ENCODE assay signal across 8 cellular contexts in genomic region chr9:101399641-101399965, GRCh38. TPM values are rescaled to one million over a fixed set of nuclear protein-coding genes. Genes with fewer than 3 reads are reported as not detected.
DNase-seq lines count a peak whose midpoint lies in the region; ATAC-seq and TF ChIP-seq lines count a peak whose summit lies in the region.

No MANE protein-coding gene starts in this region.

- peaks cover 71% of the 10 kb centered on the region for H3K4me1 Mint-ChIP-seq in stimulated activated naive CD8-positive, alpha-beta T cell treated with anti-CD3 and anti-CD28 coated beads, Interleukin-15, Interleukin-2, amounts not matched to agents 100 ng/mL and 50 ng/mL, for 24 hours (ENCODE audit: low read depth)
- peaks cover 41% of the 10 kb centered on the region for H3K4me1 Mint-ChIP-seq in memory B cell

- H3K4me1 ChIP-seq in aorta (ENCODE audit: control insufficient read depth in 1 of 2, insufficient read depth in 2 of 2, low read length in 2 of 2) = peaks cover 0 to 4% of the 10 kb centered on the region in 2 donors

- peak overlapping the region; percentile 100 for H3K27ac Mint-ChIP-seq in stimulated activated naive CD8-positive, alpha-beta T cell treated with anti-CD3 and anti-CD28 coated beads, Interleukin-15, Interleukin-2, amounts not matched to agents 100 ng/mL and 50 ng/mL, for 24 hours
- peak overlapping the region; percentile 100 for H3K27ac Mint-ChIP-seq in memory B cell

- H3K36me3 Mint-ChIP-seq in stimulated activated naive CD8-positive, alpha-beta T cell treated with anti-CD3 and anti-CD28 coated beads, Interleukin-15, Interleukin-2, amounts not matched to agents 100 ng/mL and 50 ng/mL, for 24 hours (ENCODE audit: low read depth) = peaks cover 85% of the 10 kb centered on the region
- peaks cover 50% of the 10 kb centered on the region for H3K36me3 Mint-ChIP-seq in memory B cell

- no peaks in the 10 kb centered on the region for H3K27me3 Mint-ChIP-seq in stimulated activated naive CD8-positive, alpha-beta T cell treated with anti-CD3 and anti-CD28 coated beads, Interleukin-15, Interleukin-2, amounts not matched to agents 100 ng/mL and 50 ng/mL, for 24 hours
- H3K27me3 Mint-ChIP-seq in memory B cell = no peaks in the 10 kb centered on the region

- DNase-seq in stimulated activated naive CD8-positive, alpha-beta T cell treated with anti-CD3 and anti-CD28 coated beads, Interleukin-15, Interleukin-2, amounts not matched to agents 100 U/mL and 50 U/mL, for 24 hours = no peak
- no peak for DNase-seq in astrocyte of the cerebellum (ENCODE audit: low read depth)
- DNase-seq in memory B cell (ENCODE audit: low spot score in 2 of 2) = no peak
- DNase-seq in aorta = no peak
- no peak for DNase-seq in hippocampal formation (lab: John Stamatoyannopoulos, UW)
- DNase-seq in NCI-H226 = no peak
- no peak for DNase-seq in Ammon's horn (ENCODE audit: low spot score)

- H3K27ac ChIP-seq in aorta (ENCODE audit: low read depth in 1 of 2, low read length in 2 of 2) = no peak overlapping the region

- ATAC-seq in stimulated activated naive CD8-positive, alpha-beta T cell treated with anti-CD3 and anti-CD28 coated beads, Interleukin-15, Interleukin-2, amounts not matched to agents 100 U/mL and 50 U/mL, for 24 hours = no peak
- ATAC-seq in memory B cell (ENCODE audit: low read depth) (no peak), aorta (ENCODE audit: low FRiP score) (no peak)

- intact Hi-C loops in aorta (cut with DNase I) = loop anchor here in 1 of 2 donors (5.0 to 10.0 kb wide), 3 partner anchors 55 to 1045 kb away; partner anchors contain the start of genes RNF20 and TEX10

- H3K36me3 ChIP-seq in aorta (ENCODE audit: control insufficient read depth in 1 of 2, insufficient read depth in 2 of 2, low read length in 1 of 2) = peaks cover 4 to 16% of the 10 kb centered on the region in 2 donors

- peak overlapping the region; percentile 70 for H3K4me3 ChIP-seq in astrocyte of the cerebellum (ENCODE audit: low read depth, low read length)
- H3K4me3 ChIP-seq in aorta (ENCODE audit: low read length in 2 of 2) = peak overlapping the region; percentile 90 to 91

- in situ Hi-C loops in astrocyte of the cerebellum (cut with HindIII; ENCODE audit: low sequenced_read_pairs) = no loop called here

- TF ChIP-seq CTCF in astrocyte of the cerebellum (IDR thresholded peaks at IDR 0.05; ENCODE audit: low read depth, low read length, missing control alignments) = no peak

- H3K27me3 ChIP-seq in aorta (ENCODE audit: control insufficient read depth in 1 of 2, insufficient read depth in 2 of 2, low read length in 1 of 2) = no peaks in the 10 kb centered on the region

- 2 to 4% methylated on average over 2 of the region's 2 CpGs for WGBS in aorta, 2 donors

- H3K9me3 Mint-ChIP-seq in stimulated activated naive CD8-positive, alpha-beta T cell treated with anti-CD3 and anti-CD28 coated beads, Interleukin-15, Interleukin-2, amounts not matched to agents 100 ng/mL and 50 ng/mL, for 24 hours = peaks cover 40% of the 10 kb centered on the region
- peaks cover 7% of the 10 kb centered on the region for H3K9me3 Mint-ChIP-seq in memory B cell

- H3K9me3 ChIP-seq in aorta (ENCODE audit: control insufficient read depth, low read length) = peaks cover 4% of the 10 kb centered on the region

- H3K4me3 Mint-ChIP-seq in stimulated activated naive CD8-positive, alpha-beta T cell treated with anti-CD3 and anti-CD28 coated beads, Interleukin-15, Interleukin-2, amounts not matched to agents 100 ng/mL and 50 ng/mL, for 24 hours = peak overlapping the region; percentile 100
- peak overlapping the region; percentile 99 for H3K4me3 Mint-ChIP-seq in memory B cell

RNA-seq across cellular contexts. Expression of gene ZNF189, which starts 1.0 kb away (rescaled TPM):
- 10 to 100 TPM; 20.4 to 23.3 TPM for total RNA-seq in aorta
- polyA plus RNA-seq in aorta = 1 to 10 TPM; 5.9 to 8.5 TPM

RNA-seq across cellular contexts. Expression of gene MRPL50, which starts 1.2 kb away (rescaled TPM):
- total RNA-seq in aorta = 1 to 10 TPM; 7.6 to 8.9 TPM
- 1 to 10 TPM; 4.4 to 9.5 TPM for polyA plus RNA-seq in aorta

RNA-seq across cellular contexts. Expression of gene BAAT, which starts 14.8 kb away (rescaled TPM):
- total RNA-seq in aorta = not detected
- not detected for polyA plus RNA-seq in aorta

RNA-seq across cellular contexts. Expression of gene ALDOB, which starts 36.0 kb away (rescaled TPM):
- total RNA-seq in aorta = not detected
- 1,000 to 10,000 TPM in 1 of 2 donors, 1 to 10 TPM in 1; 1.3 to 1,178 TPM for polyA plus RNA-seq in aorta
